ENCODE assay signal across 11 cellular contexts in genomic region chr12:105205322-105206048, GRCh38. TPM values are rescaled to one million over a fixed set of nuclear protein-coding genes. Genes with fewer than 3 reads are reported as not detected.
DNase-seq lines count a peak whose midpoint lies in the region; ATAC-seq, FAIRE-seq and TF ChIP-seq lines count a peak whose summit lies in the region.
"Had no signal": no experiment of that assay in that cellular context is flagged by ENCODE, and none has a peak within 500 bp of the region (broad histone marks: within the 10 kb centered on the region; RNA-seq: fewer than 3 reads in every experiment).

No MANE protein-coding gene starts in this region.

- no peaks in the 10 kb centered on the region for H3F3A ChIP-seq in PC-3 (ENCODE audit: low read length, unreplicated experiment)

- no peak for TF ChIP-seq POLR2A in thyroid gland (IDR thresholded peaks at IDR 0.05)

- no peak for FAIRE-seq in kidney (lab: Jason Lieb, UNC)

- H4K20me1 ChIP-seq in PC-3 (ENCODE audit: low read length) (no peaks in the 10 kb centered on the region), fibroblast of lung (ENCODE audit: control insufficient read depth, extremely low read depth, insufficient read depth, low read length) (no peaks in the 10 kb centered on the region)

- H3K36me3 ChIP-seq in right atrium auricular region (peaks cover 79% of the 10 kb centered on the region), PC-3 (ENCODE audit: low read depth, low read length) (peaks cover 48% of the 10 kb centered on the region), fibroblast of lung (ENCODE audit: control insufficient read depth, insufficient read depth, low read length) (peaks cover 31% of the 10 kb centered on the region), thyroid gland (peaks cover 34 to 41% of the 10 kb centered on the region in 2 donors), kidney (ENCODE audit: control insufficient read depth in 1 of 2, insufficient read depth in 2 of 2, low read length in 2 of 2) (peaks cover 32 to 51% of the 10 kb centered on the region in 2 donors)

- no peak for DNase-seq in Right ventricle myocardium inferior (ENCODE audit: missing footprints)
- no peak for DNase-seq in right atrium auricular region (ENCODE audit: low spot score)
- DNase-seq in PC-3, result no peak
- DNase-seq in fibroblast of lung (ENCODE audit: low read depth in 2 of 2), result no peak
- DNase-seq in thyroid gland, result peak; percentile 53 to 61
- DNase-seq in kidney, result no peak
- no peak for DNase-seq in SK-N-DZ (ENCODE audit: low spot score)
- DNase-seq: activated T-cell treated with anti-CD3 and anti-CD28 coated beads for 4 hours, DMS 273 treated with DMSO at 0.1 percent for 48 hours had no signal

- intact Hi-C loops in Right ventricle myocardium inferior (cut with DNase I), result no loop called here
- intact Hi-C loops in PC-3 (cut with micrococcal nuclease), result no loop called here
- intact Hi-C loops in thyroid gland (cut with DNase I), result no loop called here
- intact Hi-C loops in kidney (cut with DNase I), result no loop called here

- H3K27ac ChIP-seq in right atrium auricular region (no peak overlapping the region), PC-3 (ENCODE audit: low read length) (peak overlapping the region; percentile 77), fibroblast of lung (ENCODE audit: insufficient read depth, low read length) (peak overlapping the region; percentile 66), thyroid gland (no peak overlapping the region), kidney (ENCODE audit: low read depth in 2 of 2, low read length in 2 of 2) (no peak overlapping the region)

- TF ChIP-seq CTCF in right atrium auricular region (IDR thresholded peaks at IDR 0.05), result no peak
- no peak for TF ChIP-seq CTCF in PC-3 (conservative IDR thresholded peaks at IDR 0.05; ENCODE audit: low read depth, low read length)
- TF ChIP-seq CTCF in fibroblast of lung (conservative IDR thresholded peaks at IDR 0.05 in 1 of 2, IDR thresholded peaks at IDR 0.05 in 1 of 2; ENCODE audit: low read depth in 1 of 2, low read length in 2 of 2), result no peak
- no peak for TF ChIP-seq CTCF in thyroid gland (IDR thresholded peaks at IDR 0.05)
- TF ChIP-seq CTCF in kidney (IDR thresholded peaks at IDR 0.05; ENCODE audit: borderline replicate concordance, extremely low read depth, insufficient read depth), result no peak

- ATAC-seq in Right ventricle myocardium inferior, result peak; percentile 32
- ATAC-seq in PC-3, result peak; percentile 10; the same call in 1 of the 2 replicates
- ATAC-seq in HG02970 (IDR thresholded peaks at IDR 0.05; ENCODE audit: low FRiP score, unreplicated experiment), result no peak
- ATAC-seq: stimulated activated memory B cell treated with anti-CD40 and anti-IgM and Interleukin-4, amounts not matched to agents 10 μg/mL and 1 μg/mL and 100 μg/mL, for 72 hours had no signal

- H3K79me2 ChIP-seq in PC-3 (ENCODE audit: low read length), result no peaks in the 10 kb centered on the region
- no peaks in the 10 kb centered on the region for H3K79me2 ChIP-seq in fibroblast of lung (ENCODE audit: control insufficient read depth, insufficient read depth, low read length)

- H3K9me3 ChIP-seq in right atrium auricular region, result no peaks in the 10 kb centered on the region
- no peaks in the 10 kb centered on the region for H3K9me3 ChIP-seq in PC-3 (ENCODE audit: low read length)
- H3K9me3 ChIP-seq in fibroblast of lung (ENCODE audit: control insufficient read depth, insufficient read depth, low read depth, low read length), result no peaks in the 10 kb centered on the region
- H3K9me3 ChIP-seq in thyroid gland, result no peaks in the 10 kb centered on the region
- H3K9me3 ChIP-seq in kidney (ENCODE audit: control insufficient read depth in 1 of 2, low read length in 2 of 2), result no peaks in the 10 kb centered on the region

- H3K4me3 ChIP-seq in right atrium auricular region, result no peak overlapping the region
- no peak overlapping the region for H3K4me3 ChIP-seq in PC-3 (ENCODE audit: low read length)
- no peak overlapping the region for H3K4me3 ChIP-seq in fibroblast of lung (replicated peaks in 1 of 4; ENCODE audit: control extremely low read depth in 1 of 4, insufficient read depth in 1 of 4, low read depth in 3 of 4, low read length in 4 of 4)
- H3K4me3 ChIP-seq in thyroid gland (replicated peaks in 1 of 3), result no peak overlapping the region
- no peak overlapping the region for H3K4me3 ChIP-seq in kidney (ENCODE audit: low read length in 2 of 2)

- no peaks in the 10 kb centered on the region for H3K9me2 ChIP-seq in PC-3 (replicated peaks; ENCODE audit: low read length)

- H3K27me3 ChIP-seq in right atrium auricular region (no peaks in the 10 kb centered on the region), PC-3 (ENCODE audit: low read length) (no peaks in the 10 kb centered on the region), fibroblast of lung (ENCODE audit: control insufficient read depth, insufficient read depth, low read length) (no peaks in the 10 kb centered on the region), thyroid gland (no peaks in the 10 kb centered on the region)

- H3K4me2 ChIP-seq in PC-3 (ENCODE audit: low read length), result no peak overlapping the region
- H3K4me2 ChIP-seq in fibroblast of lung (ENCODE audit: extremely low read depth, insufficient read depth, low read length), result no peak overlapping the region

- H3K4me1 ChIP-seq in right atrium auricular region (no peaks in the 10 kb centered on the region), PC-3 (ENCODE audit: insufficient read depth, low read length) (peaks cover 15% of the 10 kb centered on the region), fibroblast of lung (ENCODE audit: control insufficient read depth, extremely low read depth, insufficient read depth, low read length) (peaks cover 2% of the 10 kb centered on the region), thyroid gland (no peaks in the 10 kb centered on the region), kidney (ENCODE audit: control insufficient read depth in 1 of 2, insufficient read depth in 1 of 2, low read depth in 1 of 2, low read length in 2 of 2) (no peaks in the 10 kb centered on the region)

- POLR2A ChIA-PET in PC-3 (lab: Charles Lee; ENCODE audit: unreplicated experiment), result no interaction called here

- H2AFZ ChIP-seq in PC-3 (ENCODE audit: low read length) (no peak overlapping the region), fibroblast of lung (ENCODE audit: low read length) (no peak overlapping the region)

- H3K9ac ChIP-seq in PC-3 (ENCODE audit: low read length) (peak overlapping the region; percentile 25), fibroblast of lung (ENCODE audit: insufficient read depth, low read length) (no peak overlapping the region), kidney (ENCODE audit: low read length in 2 of 2) (no peak overlapping the region)

- BruUV-seq in PC-3 (replicated peaks; lab: Mats Ljungman, UMichigan), result no TSS peak

- CTCF ChIA-PET in PC-3 (lab: Charles Lee), result interaction anchor here (0.8 kb wide), 1 partner anchor 177 kb away, joined by 5 read pairs; no protein-coding TSS in a partner anchor

- WGBS in thyroid gland, 2 donors, result 80 to 92% methylated on average over 6 to 10 of the region's 10 CpGs

RNA-seq across cellular contexts. Expression of gene APPL2, which starts 30.5 kb away (rescaled TPM):
- 20.9 TPM for total RNA-seq in Right ventricle myocardium inferior
- 10 to 100 TPM; 13.1 to 30.3 TPM for total RNA-seq in right atrium auricular region
- total RNA-seq in PC-3 (2014; rRNA removed), result 36.2 and 42.2 TPM in 2 replicates
- total RNA-seq in fibroblast of lung, result 43.9 and 53.8 TPM in 2 replicates
- polyA plus RNA-seq in fibroblast of lung, result 68.0 and 74.3 TPM in 2 replicates
- 36.1 and 36.3 TPM in 2 replicates for polyA plus RNA-seq in fibroblast of lung (2012)
- 9.2 and 11.7 TPM in 2 replicates for polyA minus RNA-seq in fibroblast of lung (ENCODE audit: low replicate concordance)
- 10 to 100 TPM; 28.6 to 30.6 (median 30.3) TPM for total RNA-seq in thyroid gland
- total RNA-seq in kidney, result 42.5 TPM
- 17.9 TPM for polyA plus RNA-seq in kidney (ENCODE audit: insufficient read depth, low read depth, low replicate concordance)
- polyA plus RNA-seq in SK-N-DZ (2014; cell fraction: cytosol; rRNA removed), result 33.2 and 37.8 TPM in 2 replicates
- polyA plus RNA-seq in SK-N-DZ (2014; cell fraction: nucleus; rRNA removed), result 40.6 and 68.8 TPM in 2 replicates

Comparison
In these comparisons a context has a peak if more than half of its experiments do, and no peak if none do; other contexts are left out.
1. DNase-seq: peak in thyroid gland (2 of 2); none in Right ventricle myocardium inferior (single experiment), right atrium auricular region (single experiment), PC-3 (single experiment), fibroblast of lung (0 of 2), kidney (single experiment) and SK-N-DZ (single experiment).
2. H3K27ac ChIP-seq: peak in PC-3 (single experiment) and fibroblast of lung (single experiment); none in right atrium auricular region (0 of 2), thyroid gland (0 of 3) and kidney (0 of 2).